Comparison of ENCODE assay signal across 8 cellular contexts in genomic region chr11:75398906-75399305, GRCh38. TPM values are rescaled to one million over a fixed set of nuclear protein-coding genes. Genes with fewer than 3 reads are reported as not detected.
A peak's percentile ranks its signal among the peaks of the same experiment; 100 is the strongest.
DNase-seq lines count a peak whose midpoint lies in the region; ATAC-seq, FAIRE-seq and TF ChIP-seq lines count a peak whose summit lies in the region.

No MANE protein-coding gene starts in this region.

- H2AFZ ChIP-seq in K562 (ENCODE audit: low read depth, low read length), result peak overlapping the region; percentile 98

- WGBS in HUES64, result 86% methylated on average over 8 of the region's 8 CpGs
- 39% methylated on average over 8 of the region's 8 CpGs for WGBS in K562 (ENCODE audit: insufficient coverage, low coverage, missing lambda C conversion rate)
- WGBS in sigmoid colon, 2 donors, result 69 to 84% methylated on average over 8 of the region's 8 CpGs

- peaks cover 12% of the 10 kb centered on the region for H3K9me1 ChIP-seq in K562 (ENCODE audit: control insufficient read depth, insufficient read depth, low read length)

- no peaks in the 10 kb centered on the region for H3K9me3 Mint-ChIP-seq in activated CD4-positive, alpha-beta T cell treated with anti-CD3 and anti-CD28 coated beads for 36 hours (ENCODE audit: low read depth)

- H3K4me1 Mint-ChIP-seq in activated CD4-positive, alpha-beta T cell treated with anti-CD3 and anti-CD28 coated beads for 36 hours, result peaks cover 35% of the 10 kb centered on the region

- H4K20me1 ChIP-seq in K562 (replicated peaks; ENCODE audit: control insufficient read depth, insufficient read depth, low read length), result peaks cover 43% of the 10 kb centered on the region

- in situ Hi-C loops in K562 (cut with MboI), result no loop called here

- H3K27me3 ChIP-seq in HUES64 (ENCODE audit: insufficient read depth, low read length) (no peaks in the 10 kb centered on the region), K562 (ENCODE audit: control insufficient read depth in 2 of 2, insufficient read depth in 2 of 2, low read length in 2 of 2) (no peaks in the 10 kb centered on the region), sigmoid colon (no peaks in the 10 kb centered on the region)

- TF ChIP-seq RAD21 in K562 (CRISPR knock-in tag; conservative IDR thresholded peaks at IDR 0.05 in 1 of 2, IDR thresholded peaks at IDR 0.05 in 1 of 2), result no peak

- H3K4me1 ChIP-seq in HUES64 (ENCODE audit: insufficient read depth, low read length), result peaks cover 15% of the 10 kb centered on the region
- peaks cover 9 to 24% of the 10 kb centered on the region in 2 experiments; a peak in 3 of 5 replicates for H3K4me1 ChIP-seq in K562 (replicated peaks in 1 of 2; ENCODE audit: control insufficient read depth in 2 of 2, insufficient read depth in 2 of 2, low read length in 2 of 2)
- H3K4me1 ChIP-seq in sigmoid colon, result peaks cover 0 to 31% (median 23%) of the 10 kb centered on the region in 4 donors

- H3K79me2 ChIP-seq in K562 (ENCODE audit: control insufficient read depth, insufficient read depth, low read length), result peaks cover 50% of the 10 kb centered on the region

- BruUV-seq in K562 (replicated peaks; lab: Mats Ljungman, UMichigan), result no TSS peak

- no peak for TF ChIP-seq POLR2A in K562 (conservative IDR thresholded peaks at IDR 0.05)
- TF ChIP-seq POLR2A in sigmoid colon (IDR thresholded peaks at IDR 0.05), result no peak

- H3K4me3 Mint-ChIP-seq in activated CD4-positive, alpha-beta T cell treated with anti-CD3 and anti-CD28 coated beads for 36 hours, result peak overlapping the region; percentile 96

- H3K9me3 ChIP-seq in HUES64 (ENCODE audit: insufficient read depth, low read depth, low read length) (no peaks in the 10 kb centered on the region), K562 (replicated peaks; ENCODE audit: control insufficient read depth, insufficient read depth, low read depth, low read length) (no peaks in the 10 kb centered on the region), sigmoid colon (no peaks in the 10 kb centered on the region)

- H3K27ac ChIP-seq in HUES64 (ENCODE audit: low read depth, low read length) (no peak overlapping the region), K562 (ENCODE audit: extremely low read depth, low read depth, low read length) (peak overlapping the region; percentile 48; the same call in 2 of the 3 replicates), sigmoid colon (peak overlapping the region; percentile 86 to 91 (median 90))

- H3K9ac ChIP-seq in HUES64 (ENCODE audit: low read depth, low read length) (no peak overlapping the region), K562 (ENCODE audit: insufficient read depth in 1 of 2, low read depth in 2 of 2, low read length in 2 of 2) (0 out of 4 replicates have a peak overlapping the region, but pooled peaks of 1 of the 2 experiments have one; percentile 25)

- no peak for DNase-seq in activated CD4-positive, alpha-beta T cell treated with anti-CD3 and anti-CD28 coated beads for 36 hours
- DNase-seq in activated CD4-positive, alpha-beta T cell treated with anti-CD3 and anti-CD28 coated beads for 4 hours, result no peak
- DNase-seq in K562 (ENCODE audit: extremely low read depth in 1 of 4, low spot score in 3 of 4) (no peak), sigmoid colon (no peak), RPMI8226 (no peak), RCC 7860 (ENCODE audit: low spot score) (no peak)
- no peak for DNase-seq in stimulated activated CD4-positive, alpha-beta T cell treated with anti-CD3 and anti-CD28 coated beads, Interleukin-2, amount 100 ng/mL, for 24 hours

- peak overlapping the region; percentile 98 for H3K4me2 ChIP-seq in K562 (ENCODE audit: insufficient read depth, low read length)

- FAIRE-seq in K562 (lab: Jason Lieb, UNC) (no peak), RCC 7860 (lab: Jason Lieb, UNC) (no peak)

- H3K4me3 ChIP-seq in HUES64 (ENCODE audit: low read length) (peak overlapping the region; percentile 97), K562 (no peak overlapping the region; the same call in 1 of the 2 replicates), sigmoid colon (no peak overlapping the region)

- CTCF ChIA-PET in activated CD4-positive, alpha-beta T cell treated with anti-CD3 and anti-CD28 coated beads for 36 hours (lab: Charles Lee), result interaction anchor here (1.8 to 1.9 kb wide), 2 partner anchors 9 to 11 kb away, joined by 5 to 7 read pairs; no protein-coding TSS in a partner anchor
- CTCF ChIA-PET in K562 (lab: Yijun Ruan, JAX; ENCODE audit: low intra/inter-chr PET ratio), result no interaction called here

- no peak for TF ChIP-seq CTCF in K562 (IDR thresholded peaks at IDR 0.05 in 2 of 3, conservative IDR thresholded peaks at IDR 0.05 in 1 of 3; ENCODE audit: insufficient read depth in 2 of 3, low read depth in 1 of 3, low read length in 3 of 3)
- no peak for TF ChIP-seq CTCF in sigmoid colon (IDR thresholded peaks at IDR 0.05)

- no peak for ATAC-seq in activated CD4-positive, alpha-beta T cell treated with anti-CD3 and anti-CD28 coated beads for 36 hours
- peak; percentile 7 for ATAC-seq in K562

- H3K27ac Mint-ChIP-seq in activated CD4-positive, alpha-beta T cell treated with anti-CD3 and anti-CD28 coated beads for 36 hours, result peak overlapping the region; percentile 98

- peaks cover 47% of the 10 kb centered on the region for H3K36me3 Mint-ChIP-seq in activated CD4-positive, alpha-beta T cell treated with anti-CD3 and anti-CD28 coated beads for 36 hours (ENCODE audit: low read depth)

- POLR2A ChIA-PET in activated CD4-positive, alpha-beta T cell treated with anti-CD3 and anti-CD28 coated beads for 36 hours (lab: Charles Lee), result interaction anchor here (2.2 kb wide), 1 partner anchor 31 kb away, joined by 5 read pairs; no protein-coding TSS in a partner anchor
- POLR2A ChIA-PET in K562 (lab: Yijun Ruan, JAX), result interaction anchor here (0.5 to 3.8 kb wide), 12 partner anchors 10 to 413 kb away, joined by 3 to 52 read pairs (median 7); no protein-coding TSS in a partner anchor

- TF ChIP-seq EP300 in K562 (IDR thresholded peaks at IDR 0.05; ENCODE audit: low read length) (no peak), sigmoid colon (IDR thresholded peaks at IDR 0.05) (no peak)

- no peaks in the 10 kb centered on the region for H3K27me3 Mint-ChIP-seq in activated CD4-positive, alpha-beta T cell treated with anti-CD3 and anti-CD28 coated beads for 36 hours

- H3K36me3 ChIP-seq in HUES64 (ENCODE audit: insufficient read depth, low read length) (peaks cover 42% of the 10 kb centered on the region), K562 (ENCODE audit: control insufficient read depth, insufficient read depth, low read length) (peaks cover 44% of the 10 kb centered on the region), sigmoid colon (peaks cover 0 to 32% (median 22%) of the 10 kb centered on the region in 4 donors)

- intact Hi-C loops in activated CD4-positive, alpha-beta T cell treated with anti-CD3 and anti-CD28 coated beads for 36 hours (cut with DNase I, micrococcal nuclease), result loop anchor here (1.0 kb wide), 5 partner anchors 30 to 450 kb away; partner anchors contain the start of genes GDPD5 (in 2 of the 2), ARRB1 (in 1 of the 2), SERPINH1 (in 1 of the 2) and SPCS2 (in 1 of the 2)
- intact Hi-C loops in K562 (cut with micrococcal nuclease), result no loop called here
- intact Hi-C loops in sigmoid colon (cut with DNase I), result no loop called here

RNA-seq across cellular contexts. Expression of gene RPS3, which starts 0.4 kb away (rescaled TPM):
- total RNA-seq in activated CD4-positive, alpha-beta T cell treated with anti-CD3 and anti-CD28 coated beads for 36 hours, result 1,000 to 10,000 TPM; 4,536 to 4,569 TPM
- polyA plus RNA-seq in HUES64 (2013, experiment 1 of 2), result 2,933 TPM
- 3,389 TPM for polyA plus RNA-seq in HUES64 (2013, experiment 2 of 2)
- 368 and 416 TPM in 2 replicates for total RNA-seq in K562 (2011; cell fraction: chromatin; rRNA removed; ENCODE audit: low replicate concordance)
- total RNA-seq in K562 (2011; cell fraction: nucleolus; rRNA removed), result 577 and 735 TPM in 2 replicates
- total RNA-seq in K562 (2011; cell fraction: nucleoplasm; rRNA removed), result 828 and 1,575 TPM in 2 replicates
- total RNA-seq in K562 (2014; rRNA removed) (2,700 and 3,102 TPM in 2 replicates), K562 (2014; rRNA removed; fragmentation: Illumina TruSeq; extraction: Trizol) (3,530 and 3,738 TPM in 2 replicates), K562 (2015; rRNA removed; fragmentation: Illumina TruSeq; extraction: Trizol) (3,411 and 3,679 TPM in 2 replicates), K562 (2021) (3,592 and 3,622 TPM in 2 replicates), sigmoid colon (1,000 to 10,000 TPM in 3 of 4 donors, 100 to 1,000 TPM in 1; 967 to 2,377 (median 1,713) TPM)
- polyA plus RNA-seq in K562 (2011; rRNA removed) (3,472 and 4,261 TPM in 2 replicates), K562 (2014; fragmentation: Illumina TruSeq; extraction: Trizol) (4,042 and 4,231 TPM in 2 replicates), K562 (2014; fragmentation: Nextera tagmentation; extraction: Ambion mirVana) (1,000 to 10,000 TPM; 5,693 to 5,771 TPM), K562 (2014; rRNA removed) (3,097 and 3,731 TPM in 2 replicates), sigmoid colon (1,000 to 10,000 TPM; 2,814 to 4,083 (median 3,267) TPM)
- polyA plus RNA-seq in K562 (2011; cell fraction: cytosol; rRNA removed), result 3,466 and 4,968 TPM in 2 replicates
- polyA plus RNA-seq in K562 (2011; cell fraction: nucleus; rRNA removed), result 1,428 and 2,203 TPM in 2 replicates
- polyA plus RNA-seq in K562 (2012), result 4,980 and 5,479 TPM in 2 replicates
- polyA minus RNA-seq in K562 (2011; rRNA and poly(A)+ RNA removed), result 1,903 and 2,025 TPM in 2 replicates
- polyA minus RNA-seq in K562 (2011; cell fraction: cytosol; rRNA and poly(A)+ RNA removed), result 774 and 918 TPM in 2 replicates
- polyA minus RNA-seq in K562 (2011; cell fraction: nucleus; rRNA and poly(A)+ RNA removed), result 197 and 395 TPM in 2 replicates

RNA-seq across cellular contexts. Expression of gene KLHL35, which starts 34.1 kb away (rescaled TPM):
- total RNA-seq in activated CD4-positive, alpha-beta T cell treated with anti-CD3 and anti-CD28 coated beads for 36 hours, result under 1 TPM; 0.62 to 0.65 TPM
- 0.35 TPM for polyA plus RNA-seq in HUES64 (2013, experiment 1 of 2)
- polyA plus RNA-seq in HUES64 (2013, experiment 2 of 2), result 0.70 TPM
- not detected in 2 replicates for total RNA-seq in K562 (2011; cell fraction: chromatin; rRNA removed; ENCODE audit: low replicate concordance)
- not detected in 2 replicates for total RNA-seq in K562 (2011; cell fraction: nucleolus; rRNA removed)
- total RNA-seq in K562 (2011; cell fraction: nucleoplasm; rRNA removed), result not detected in 2 replicates
- total RNA-seq in K562 (2014; rRNA removed) (not detected in 2 replicates), K562 (2014; rRNA removed; fragmentation: Illumina TruSeq; extraction: Trizol) (not detected in 2 replicates), K562 (2015; rRNA removed; fragmentation: Illumina TruSeq; extraction: Trizol) (not detected in 2 replicates), K562 (2021) (not detected in 2 replicates), sigmoid colon (1 to 10 TPM in 1 of 4 donors, under 1 TPM in 1, not detected in 2; 0.81 to 1.1 TPM)
- polyA plus RNA-seq in K562 (2011; rRNA removed) (not detected in 2 replicates), K562 (2014; fragmentation: Illumina TruSeq; extraction: Trizol) (not detected in 2 replicates), K562 (2014; fragmentation: Nextera tagmentation; extraction: Ambion mirVana) (not detected), K562 (2014; rRNA removed) (not detected in 2 replicates), sigmoid colon (under 1 TPM in 1 of 3 donors, not detected in 2; 0.41 TPM)
- not detected in 2 replicates for polyA plus RNA-seq in K562 (2011; cell fraction: cytosol; rRNA removed)
- polyA plus RNA-seq in K562 (2011; cell fraction: nucleus; rRNA removed), result not detected in 2 replicates
- 0.05 and 0.10 TPM in 2 replicates for polyA plus RNA-seq in K562 (2012)
- polyA minus RNA-seq in K562 (2011; rRNA and poly(A)+ RNA removed), result not detected in 2 replicates
- 1.5 TPM in 1 of 2 replicates, not detected in the other for polyA minus RNA-seq in K562 (2011; cell fraction: cytosol; rRNA and poly(A)+ RNA removed)
- not detected in 2 replicates for polyA minus RNA-seq in K562 (2011; cell fraction: nucleus; rRNA and poly(A)+ RNA removed)

RNA-seq across cellular contexts. Expression of gene ARRB1, which starts 47.4 kb away (rescaled TPM):
- 10 to 100 TPM; 21.0 to 21.8 TPM for total RNA-seq in activated CD4-positive, alpha-beta T cell treated with anti-CD3 and anti-CD28 coated beads for 36 hours
- polyA plus RNA-seq in HUES64 (2013, experiment 1 of 2), result 23.4 TPM
- 30.1 TPM for polyA plus RNA-seq in HUES64 (2013, experiment 2 of 2)
- 58.4 and 169 TPM in 2 replicates for total RNA-seq in K562 (2011; cell fraction: chromatin; rRNA removed; ENCODE audit: low replicate concordance)
- 93.3 and 107 TPM in 2 replicates for total RNA-seq in K562 (2011; cell fraction: nucleolus; rRNA removed)
- 70.8 and 73.7 TPM in 2 replicates for total RNA-seq in K562 (2011; cell fraction: nucleoplasm; rRNA removed)
- 21.8 and 27.6 TPM in 2 replicates for total RNA-seq in K562 (2014; rRNA removed)
- 22.9 and 28.5 TPM in 2 replicates for total RNA-seq in K562 (2014; rRNA removed; fragmentation: Illumina TruSeq; extraction: Trizol)
- total RNA-seq in K562 (2015; rRNA removed; fragmentation: Illumina TruSeq; extraction: Trizol), result 41.7 and 43.5 TPM in 2 replicates
- total RNA-seq in K562 (2021), result 43.6 and 45.4 TPM in 2 replicates
- polyA plus RNA-seq in K562 (2011; rRNA removed), result 26.2 and 30.8 TPM in 2 replicates
- 28.6 and 44.2 TPM in 2 replicates for polyA plus RNA-seq in K562 (2011; cell fraction: cytosol; rRNA removed)
- 30.8 and 44.9 TPM in 2 replicates for polyA plus RNA-seq in K562 (2011; cell fraction: nucleus; rRNA removed)
- polyA plus RNA-seq in K562 (2012), result 33.4 and 35.1 TPM in 2 replicates
- 35.6 and 38.4 TPM in 2 replicates for polyA plus RNA-seq in K562 (2014; fragmentation: Illumina TruSeq; extraction: Trizol)
- 10 to 100 TPM in 1 of 2 experiments, 1 to 10 TPM in 1; 6.6 to 13.1 TPM for polyA plus RNA-seq in K562 (2014; fragmentation: Nextera tagmentation; extraction: Ambion mirVana)
- polyA plus RNA-seq in K562 (2014; rRNA removed), result 24.2 and 30.6 TPM in 2 replicates
- polyA minus RNA-seq in K562 (2011; rRNA and poly(A)+ RNA removed), result 80.3 and 121 TPM in 2 replicates
- 31.7 and 45.7 TPM in 2 replicates for polyA minus RNA-seq in K562 (2011; cell fraction: cytosol; rRNA and poly(A)+ RNA removed)
- 63.5 and 65.3 TPM in 2 replicates for polyA minus RNA-seq in K562 (2011; cell fraction: nucleus; rRNA and poly(A)+ RNA removed)
- 10 to 100 TPM; 38.5 to 96.7 (median 55.2) TPM for total RNA-seq in sigmoid colon
- 10 to 100 TPM; 24.0 to 45.6 (median 32.4) TPM for polyA plus RNA-seq in sigmoid colon

Comparison
In these comparisons a context has a peak if more than half of its experiments do, and no peak if none do; other contexts are left out.
1. intact Hi-C loops: an anchor here in activated CD4-positive, alpha-beta T cell treated with anti-CD3 and anti-CD28 coated beads for 36 hours (1.0 kb wide); none called in K562 and sigmoid colon.